In the genomic region with DNA sequence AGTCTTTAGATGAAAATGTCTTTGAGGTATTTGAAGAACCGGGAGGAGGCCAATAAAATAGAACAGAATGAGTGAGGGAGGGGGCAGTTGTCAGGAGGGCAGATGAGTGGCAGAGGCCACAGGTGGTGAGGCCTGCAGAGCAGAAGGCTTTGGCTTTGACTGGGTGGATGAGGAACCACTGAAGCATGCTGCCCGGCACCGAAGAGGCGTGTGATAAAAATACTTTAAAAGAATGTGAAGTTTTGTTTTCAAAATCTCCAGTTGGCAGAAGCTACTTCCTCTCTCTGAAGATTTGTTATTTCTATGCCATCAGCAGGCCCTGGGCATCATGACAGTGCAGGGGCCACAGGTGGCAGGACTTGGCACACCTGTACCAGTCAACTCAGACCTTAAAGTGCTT, we compare ENCODE assay signal across 9 cellular contexts.
DNase-seq lines count a peak whose midpoint lies in the region; ATAC-seq lines count a peak whose summit lies in the region.
"Had no signal": no experiment of that assay in that cellular context is flagged by ENCODE, and none has a peak within 500 bp of the region (broad histone marks: within the 10 kb centered on the region; RNA-seq: fewer than 3 reads in every experiment).

No MANE protein-coding gene starts in this region.

- DNase-seq in NAMALWA (ENCODE audit: low spot score) (peak; percentile 75), NCI-H2196 treated with DMSO at 0.1 percent for 48 hours (lab: John Stamatoyannopoulos, UW; ENCODE audit: unreplicated experiment) (no peak), AG08395 (ENCODE audit: low spot score) (no peak), HUDEP-2 (lab: John Stamatoyannopoulos, UW; ENCODE audit: unreplicated experiment in 76 of 76) (no peak)
- DNase-seq in stimulated activated naive CD4-positive, alpha-beta T cell treated with Interleukin-2 at 50 U/mL for 16 hours (lab: John Stamatoyannopoulos, UW): no peak
- DNase-seq: NCI-H524 had no signal

- no peaks in the 10 kb centered on the region for H3K27me3 ChIP-seq in mucosa of rectum (ENCODE audit: control insufficient read depth in 2 of 2, insufficient read depth in 2 of 2, low read length in 2 of 2)

- peak; percentile 45 for ATAC-seq in GM18907 (IDR thresholded peaks at IDR 0.05; ENCODE audit: unreplicated experiment)
- peak; percentile 83 for ATAC-seq in GM21825 (IDR thresholded peaks at IDR 0.05; ENCODE audit: unreplicated experiment)

- peaks cover 21 to 44% of the 10 kb centered on the region in 2 donors for H3K4me1 ChIP-seq in mucosa of rectum (ENCODE audit: control insufficient read depth in 2 of 2, insufficient read depth in 2 of 2, low read length in 2 of 2)

- peak overlapping the region in 1 of 2 donors; percentile 48 for H3K4me3 ChIP-seq in mucosa of rectum (ENCODE audit: low read length in 2 of 2)

- peak overlapping the region; percentile 77 to 78 for H3K27ac ChIP-seq in mucosa of rectum (ENCODE audit: low read depth in 2 of 2, low read length in 2 of 2)

- H3K9me3 ChIP-seq in mucosa of rectum (ENCODE audit: control insufficient read depth in 2 of 2, low read length in 2 of 2): no peaks in the 10 kb centered on the region

- H3K9ac ChIP-seq in mucosa of rectum (ENCODE audit: low read depth in 1 of 2, low read length in 2 of 2): peak overlapping the region in 1 of 2 donors; percentile 28

- H3K36me3 ChIP-seq in mucosa of rectum (ENCODE audit: control insufficient read depth in 2 of 2, insufficient read depth in 2 of 2, low read length in 2 of 2): no peaks in the 10 kb centered on the region
